ENCODE assay signal across 28 cellular contexts in genomic region chr1:239456788-239457187, GRCh38.
"Had no signal": no experiment of that assay in that cellular context is flagged by ENCODE, and none has a peak within 500 bp of the region (broad histone marks: within the 10 kb centered on the region; RNA-seq: fewer than 3 reads in every experiment).

No MANE protein-coding gene starts in this region.

- H3K4me1 Mint-ChIP-seq: neural progenitor cell had no signal

- H3K9me3 ChIP-seq: heart left ventricle, lower lobe of right lung, pancreas, thyroid gland had no signal

- H3K27me3 ChIP-seq: dorsolateral prefrontal cortex, heart left ventricle, neural progenitor cell, pancreas, suprapubic skin, thyroid gland had no signal

- H3K4me1 ChIP-seq: heart left ventricle, left ventricle myocardium inferior, lower lobe of right lung, neural progenitor cell, pancreas, suprapubic skin, thyroid gland had no signal

- H3K4me3 ChIP-seq: dorsolateral prefrontal cortex, heart left ventricle, left ventricle myocardium inferior, lower lobe of right lung, neural progenitor cell, pancreas, suprapubic skin, thyroid gland had no signal

- H3K4me2 ChIP-seq: neural progenitor cell had no signal

- DNase-seq: cortex of kidney; dorsolateral prefrontal cortex; effector CD8-positive, alpha-beta T cell; heart left ventricle; hypothalamus; left ventricle myocardium inferior; lower lobe of right lung; mesenchymal stem cell; midbrain; occipital lobe; pancreas; right cardiac atrium; small intestine; stimulated activated CD4-positive, alpha-beta T cell treated with anti-CD3 and anti-CD28 coated beads, Interleukin-4, amount 100 ng/mL, for 1 hour; stimulated activated CD8-positive, alpha-beta memory T cell treated with anti-CD3 and anti-CD28 coated beads, Interleukin-4, amount 100 ng/mL, for 48 hours; stimulated activated naive CD8-positive, alpha-beta T cell treated with anti-CD3 and anti-CD28 coated beads, Interleukin-15, Interleukin-2, amounts not matched to agents 100 U/mL and 50 U/mL, for 24 hours; thyroid gland had no signal

- FAIRE-seq: endometrium, frontal cortex, keratinocyte, pancreas, small intestine, urothelium cell line had no signal

- H3K4me3 Mint-ChIP-seq: neural progenitor cell; stimulated activated effector memory CD8-positive, alpha-beta T cell treated with anti-CD3 and anti-CD28 coated beads, Interleukin-12 subunit alpha, Interleukin-12 subunit beta, amount 100 ng/mL, for 72 hours; type B pancreatic cell had no signal

- H3K36me3 ChIP-seq: heart left ventricle, left ventricle myocardium inferior, lower lobe of right lung, neural progenitor cell, pancreas, suprapubic skin, thyroid gland had no signal

- H3K9me3 Mint-ChIP-seq: neural progenitor cell, type B pancreatic cell had no signal

- H2AFZ ChIP-seq: neural progenitor cell had no signal

- H3K36me3 Mint-ChIP-seq: natural killer cell treated with Interleukin-12 subunit alpha and Interleukin-12 subunit beta and Interleukin-15 and Interleukin-18, amount 100 ng/mL, for 72 hours; neural progenitor cell; stimulated activated effector memory CD8-positive, alpha-beta T cell treated with anti-CD3 and anti-CD28 coated beads, Interleukin-12 subunit alpha, Interleukin-12 subunit beta, amount 100 ng/mL, for 72 hours; type B pancreatic cell had no signal

- H3K9ac ChIP-seq: neural progenitor cell had no signal

- ATAC-seq: esophagus mucosa; heart left ventricle; lower lobe of right lung; natural killer cell treated with Interleukin-12 subunit alpha and Interleukin-12 subunit beta and Interleukin-15 and Interleukin-18, amount 100 ng/mL, for 72 hours; pancreas; right cardiac atrium; stimulated activated effector memory CD8-positive, alpha-beta T cell treated with anti-CD3 and anti-CD28 coated beads, Interleukin-12 subunit alpha, Interleukin-12 subunit beta, amount 100 ng/mL, for 72 hours; stimulated activated naive CD8-positive, alpha-beta T cell treated with anti-CD3 and anti-CD28 coated beads, Interleukin-15, Interleukin-2, amounts not matched to agents 100 U/mL and 50 U/mL, for 24 hours had no signal

- H3K27ac Mint-ChIP-seq: neural progenitor cell; progenitor cell of endocrine pancreas; stimulated activated effector memory CD8-positive, alpha-beta T cell treated with anti-CD3 and anti-CD28 coated beads, Interleukin-12 subunit alpha, Interleukin-12 subunit beta, amount 100 ng/mL, for 72 hours; type B pancreatic cell had no signal

- H3K27me3 Mint-ChIP-seq: natural killer cell treated with Interleukin-12 subunit alpha and Interleukin-12 subunit beta and Interleukin-15 and Interleukin-18, amount 100 ng/mL, for 72 hours; progenitor cell of endocrine pancreas; type B pancreatic cell had no signal

- H3K27ac ChIP-seq: heart left ventricle, left ventricle myocardium inferior, lower lobe of right lung, neural progenitor cell, pancreas, suprapubic skin, thyroid gland had no signal
